In genomic region chr2:216012133-216012829, GRCh38 we compare ENCODE assay signal across 7 cellular contexts. TPM values are rescaled to one million over a fixed set of nuclear protein-coding genes. Genes with fewer than 3 reads are reported as not detected.
DNase-seq lines count a peak whose midpoint lies in the region; ATAC-seq, FAIRE-seq and TF ChIP-seq lines count a peak whose summit lies in the region.

No MANE protein-coding gene starts in this region.

- H2AK5ac ChIP-seq in H1 (ENCODE audit: low read depth, low read length), result no peak overlapping the region; the same call in 1 of the 2 replicates

- POLR2A ChIA-PET in H1 (lab: Charles Lee; ENCODE audit: partially characterized antibody), result interaction anchor here (0.7 to 2.1 kb wide), 8 partner anchors 8 to 199 kb away, joined by 3 to 9 read pairs (median 4); no protein-coding TSS in a partner anchor

- H3K79me2 ChIP-seq in GM23248 (ENCODE audit: insufficient read depth) (no peaks in the 10 kb centered on the region), OCI-LY3 (ENCODE audit: low read length) (peaks cover 72% of the 10 kb centered on the region), H1 (ENCODE audit: control insufficient read depth in 1 of 2, insufficient read depth in 2 of 2, low read length in 2 of 2) (peaks cover 0 to 39% of the 10 kb centered on the region in 2 experiments; a peak in 3 of 4 replicates), neural cell (replicated peaks; ENCODE audit: insufficient read depth, low read length) (no peaks in the 10 kb centered on the region)

- no peaks in the 10 kb centered on the region for H3K27me3 ChIP-seq in GM23248 (replicated peaks; ENCODE audit: insufficient read depth)
- H3K27me3 ChIP-seq in OCI-LY3 (ENCODE audit: low read depth, low read length), result no peaks in the 10 kb centered on the region
- H3K27me3 ChIP-seq in H1 (replicated peaks in 1 of 4; ENCODE audit: control insufficient read depth in 3 of 4, extremely low read depth in 1 of 4, insufficient read depth in 3 of 4, low read length in 3 of 4), result no peaks in the 10 kb centered on the region
- no peaks in the 10 kb centered on the region for H3K27me3 ChIP-seq in neural cell (ENCODE audit: insufficient read depth, low read depth, low read length)

- peaks cover 16% of the 10 kb centered on the region for H3F3A ChIP-seq in GM23248 (ENCODE audit: insufficient read depth)
- no peaks in the 10 kb centered on the region for H3F3A ChIP-seq in neural cell (ENCODE audit: insufficient read depth, low read length, poor library complexity, severe bottlenecking)

- H4K8ac ChIP-seq in H1 (ENCODE audit: extremely low read depth, insufficient read depth, low read length), result no peak overlapping the region

- DNase-seq in GM23248 (peak; percentile 79), H1 (ENCODE audit: low read depth in 1 of 2, low spot score in 2 of 2) (no peak), NCI-H1092 treated with DMSO at 0.1 percent for 48 hours (lab: John Stamatoyannopoulos, UW) (no peak)

- H3K9me2 ChIP-seq in GM23248 (ENCODE audit: insufficient read depth), result no peaks in the 10 kb centered on the region
- no peaks in the 10 kb centered on the region for H3K9me2 ChIP-seq in neural cell (ENCODE audit: insufficient read depth, low read length)

- FAIRE-seq in H1 (lab: Jason Lieb, UNC), result no peak

- no peak overlapping the region for H3K23ac ChIP-seq in H1 (ENCODE audit: insufficient read length)

- WGBS in GM23248 (ENCODE audit: low coverage in 1 of 2, low lambda C conversion rate in 2 of 2, missing lambda C conversion rate in 2 of 2), 2 experiments, result 19% methylated on average over 6 of the region's 6 CpGs
- 40% methylated on average over 6 of the region's 6 CpGs; no CpG with 5 or more reads in 1 of the 2 experiments for WGBS in H1 (ENCODE audit: extremely low coverage in 1 of 2, insufficient coverage in 1 of 2, insufficient read length in 1 of 2, insufficient replicate concordance in 2 of 2, low coverage in 1 of 2, low lambda C conversion rate in 2 of 2, missing lambda C conversion rate in 1 of 2), 2 experiments

- no peak overlapping the region for H3K14ac ChIP-seq in H1 (ENCODE audit: insufficient read length)

- peak overlapping the region; percentile 28 for H3K27ac ChIP-seq in GM23248
- H3K27ac ChIP-seq in OCI-LY3 (ENCODE audit: low read length), result peak overlapping the region; percentile 85
- no peak overlapping the region for H3K27ac ChIP-seq in H1 (ENCODE audit: low read depth, low read length)
- no peak overlapping the region for H3K27ac ChIP-seq in neural cell (ENCODE audit: low read length)

- TF ChIP-seq CTCF in OCI-LY3 (IDR thresholded peaks at IDR 0.05; ENCODE audit: low read depth, low read length) (no peak), H1 (IDR thresholded peaks at IDR 0.05; ENCODE audit: control extremely low read depth in 1 of 3, insufficient read depth in 1 of 3, low read depth in 1 of 3, low read length in 3 of 3) (no peak), neural cell (IDR thresholded peaks at IDR 0.05; ENCODE audit: poor library complexity, severe bottlenecking) (no peak)

- CTCF ChIA-PET in H1 (lab: Charles Lee; ENCODE audit: partially characterized antibody), result interaction anchor here (0.5 to 2.3 kb wide), 13 partner anchors 8 to 1240 kb away, joined by 3 to 20 read pairs (median 5); no protein-coding TSS in a partner anchor

- TF ChIP-seq EP300 in H1 (IDR thresholded peaks at IDR 0.05; ENCODE audit: borderline replicate concordance in 1 of 2, low read depth in 2 of 2, low read length in 2 of 2) (no peak), neural cell (conservative IDR thresholded peaks at IDR 0.05; ENCODE audit: poor library complexity, severe bottlenecking) (no peak)

- no peak overlapping the region for H3K18ac ChIP-seq in H1 (ENCODE audit: extremely low read depth, low read length)

- no peak overlapping the region for H2BK20ac ChIP-seq in H1 (ENCODE audit: low read length)

- H3K23me2 ChIP-seq in H1 (ENCODE audit: low read depth, low read length), result peaks cover 2% of the 10 kb centered on the region; the same call in 1 of the 2 replicates

- no peak overlapping the region for H2BK120ac ChIP-seq in H1 (replicated peaks; ENCODE audit: low read depth, low read length)

- H3K79me1 ChIP-seq in H1 (ENCODE audit: low read depth, low read length), result no peaks in the 10 kb centered on the region

- ATAC-seq in GM21723 (IDR thresholded peaks at IDR 0.05; ENCODE audit: unreplicated experiment) (no peak), GM21825 (IDR thresholded peaks at IDR 0.05; ENCODE audit: unreplicated experiment) (no peak)

- peak overlapping the region; percentile 4 for H4K91ac ChIP-seq in H1 (replicated peaks; ENCODE audit: insufficient read length, low read length)

- H3K9me3 ChIP-seq in GM23248 (ENCODE audit: low read depth), result no peaks in the 10 kb centered on the region
- H3K9me3 ChIP-seq in OCI-LY3 (ENCODE audit: insufficient read depth, low read length), result no peaks in the 10 kb centered on the region
- H3K9me3 ChIP-seq in H1 (ENCODE audit: insufficient read depth in 2 of 2, low read depth in 1 of 2, low read length in 1 of 2), result no peaks in the 10 kb centered on the region
- H3K9me3 ChIP-seq in neural cell (ENCODE audit: low read length), result no peaks in the 10 kb centered on the region

- no peaks in the 10 kb centered on the region for H4K20me1 ChIP-seq in GM23248 (ENCODE audit: insufficient read depth)
- peaks cover 20% of the 10 kb centered on the region for H4K20me1 ChIP-seq in OCI-LY3 (ENCODE audit: insufficient read depth, low read length)
- no peaks in the 10 kb centered on the region for H4K20me1 ChIP-seq in H1 (replicated peaks in 1 of 2; ENCODE audit: control insufficient read depth in 1 of 2, insufficient read depth in 2 of 2, low read length in 2 of 2)
- H4K20me1 ChIP-seq in neural cell (ENCODE audit: insufficient read depth), result no peaks in the 10 kb centered on the region

- peak overlapping the region; percentile 92 for H2AFZ ChIP-seq in GM23248
- no peak overlapping the region for H2AFZ ChIP-seq in OCI-LY3 (ENCODE audit: low read depth, low read length)
- no peak overlapping the region for H2AFZ ChIP-seq in H1 (ENCODE audit: low read length)
- no peak overlapping the region for H2AFZ ChIP-seq in neural cell (ENCODE audit: low read depth, low read length)

- H3K36me3 ChIP-seq in GM23248 (ENCODE audit: low read depth), result no peaks in the 10 kb centered on the region
- peaks cover 12% of the 10 kb centered on the region for H3K36me3 ChIP-seq in OCI-LY3 (replicated peaks; ENCODE audit: low read depth, low read length)
- H3K36me3 ChIP-seq in H1 (ENCODE audit: control insufficient read depth in 2 of 4, insufficient read depth in 4 of 4, low read length in 3 of 4), result no peaks in the 10 kb centered on the region
- no peaks in the 10 kb centered on the region for H3K36me3 ChIP-seq in neural cell (ENCODE audit: insufficient read depth, low read length)

- H3K4me2 ChIP-seq in GM23248 (ENCODE audit: unreplicated experiment) (peak overlapping the region; percentile 97), OCI-LY3 (ENCODE audit: low read length) (peak overlapping the region; percentile 95), H1 (ENCODE audit: insufficient read depth in 1 of 2, low read depth in 2 of 2, low read length in 2 of 2) (peak overlapping the region; percentile 68 to 69), neural cell (ENCODE audit: low read length) (peak overlapping the region; percentile 93)

- H3K9ac ChIP-seq in GM23248 (no peak overlapping the region), OCI-LY3 (ENCODE audit: low read length) (peak overlapping the region; percentile 97), H1 (replicated peaks in 1 of 4; ENCODE audit: extremely low read depth in 1 of 4, low read depth in 3 of 4, low read length in 3 of 4) (peak overlapping the region; percentile 68 to 88 (median 86); a peak in 4 of 7 replicates), neural cell (ENCODE audit: low read length) (peak overlapping the region; percentile 64)

- 0 out of 2 replicates have a peak, but pooled peaks cover 6% of the 10 kb centered on the region for H3K4me1 ChIP-seq in GM23248 (ENCODE audit: insufficient read depth)
- H3K4me1 ChIP-seq in OCI-LY3 (ENCODE audit: low read length), result peaks cover 58% of the 10 kb centered on the region
- peaks cover 0 to 4% (median 2%) of the 10 kb centered on the region in 4 experiments; a peak in 4 of 7 replicates for H3K4me1 ChIP-seq in H1 (replicated peaks in 1 of 4; ENCODE audit: control insufficient read depth in 3 of 4, insufficient read depth in 4 of 4, low read length in 3 of 4)

- H2BK15ac ChIP-seq in H1 (ENCODE audit: low read length), result no peak overlapping the region

- TF ChIP-seq POLR2A in H1 (IDR thresholded peaks at IDR 0.05; ENCODE audit: control extremely low read depth in 1 of 2, low read depth in 2 of 2, low read length in 2 of 2), result no peak

- no peak overlapping the region for H3K4ac ChIP-seq in H1 (replicated peaks; ENCODE audit: insufficient read length, low read depth, low read length)

- H3K56ac ChIP-seq in H1 (replicated peaks; ENCODE audit: insufficient read length, low read depth, low read length), result no peak overlapping the region

- TF ChIP-seq RAD21 in H1 (IDR thresholded peaks at IDR 0.05 in 1 of 2, conservative IDR thresholded peaks at IDR 0.05 in 1 of 2; ENCODE audit: low read depth in 2 of 2, low read length in 2 of 2) (no peak), neural cell (conservative IDR thresholded peaks at IDR 0.05) (no peak)

- H3K4me3 ChIP-seq in GM23248, result peak overlapping the region; percentile 84
- H3K4me3 ChIP-seq in OCI-LY3 (ENCODE audit: low read length), result peak overlapping the region; percentile 98
- H3K4me3 ChIP-seq in H1 (ENCODE audit: extremely low read depth in 1 of 4, insufficient read depth in 2 of 4, low read depth in 3 of 4, low read length in 4 of 4), result peak overlapping the region; percentile 55 to 87 (median 80)
- H3K4me3 ChIP-seq in neural cell (ENCODE audit: low read length), result peak overlapping the region; percentile 85

- H2BK5ac ChIP-seq in H1 (ENCODE audit: low read depth, low read length), result no peak overlapping the region

- no peak overlapping the region for H4K5ac ChIP-seq in H1 (ENCODE audit: insufficient read length, low read depth, low read length)

- H2BK12ac ChIP-seq in H1 (ENCODE audit: low read depth, low read length), result no peak overlapping the region

- in situ Hi-C loops in GM23248 (cut with MboI), result no loop called here

TF ChIP-seq in H1, 55 proteins besides CTCF, POLR2A, EP300 and RAD21 (continues in another document):
- no peak for TF ChIP-seq CREB1 (IDR thresholded peaks at IDR 0.05)

RNA-seq across cellular contexts. Expression of gene MREG, which starts 1.1 kb away (rescaled TPM):
- total RNA-seq in GM23248 (2014; rRNA removed; shearing (Covaris generic)), result 0.89 and 3.1 TPM in 2 replicates
- 1.8 and 2.5 TPM in 2 replicates for polyA plus RNA-seq in GM23248 (2016; fragmentation: Nextera tagmentation; extraction: Ambion mirVana)
- 28.4 and 31.9 TPM in 2 replicates for total RNA-seq in H1 (2021; fragmentation: NEBNext Ultra II Directional; extraction: Animal tissue kit (Norgen Biotek cat#: 25700))
- 5.7 and 7.5 TPM in 2 replicates for polyA plus RNA-seq in H1 (2011; rRNA removed)
- 9.8 TPM for polyA plus RNA-seq in H1 (2011; cell fraction: cytosol; rRNA removed)
- 10.7 TPM for polyA plus RNA-seq in H1 (2011; cell fraction: nucleus; rRNA removed)
- polyA plus RNA-seq in H1 (2012, experiment 1 of 2), result 15.4 to 24.4 TPM (median 17.9 TPM) in 4 replicates
- 13.0 TPM for polyA plus RNA-seq in H1 (2012, experiment 2 of 2)
- 14.0 TPM for polyA plus RNA-seq in H1 (2013, experiment 1 of 2)
- polyA plus RNA-seq in H1 (2013, experiment 2 of 2), result 13.2 TPM
- polyA minus RNA-seq in H1 (2011; rRNA and poly(A)+ RNA removed), result 14.5 and 20.8 TPM in 2 replicates
- polyA minus RNA-seq in H1 (2011; cell fraction: cytosol; rRNA and poly(A)+ RNA removed), result 11.8 TPM
- polyA minus RNA-seq in H1 (2011; cell fraction: nucleus; rRNA and poly(A)+ RNA removed), result 18.4 TPM
- polyA plus RNA-seq in neural cell, result 5.8 and 9.1 TPM in 2 replicates
- 3.7 and 5.7 TPM in 2 replicates for polyA minus RNA-seq in neural cell

Comparison
In these comparisons a context has a peak if more than half of its experiments do, and no peak if none do; other contexts are left out.
1. H3K27ac ChIP-seq: peak in GM23248 (single experiment) and OCI-LY3 (single experiment); none in H1 (single experiment) and neural cell (single experiment).
2. Peak in every context shown above with its lines, with median percentiles within 50 percentile points of each other: H3K4me2 ChIP-seq and H3K4me3 ChIP-seq.